20 cellular contexts compared by ENCODE assay signal in the genomic region with DNA sequence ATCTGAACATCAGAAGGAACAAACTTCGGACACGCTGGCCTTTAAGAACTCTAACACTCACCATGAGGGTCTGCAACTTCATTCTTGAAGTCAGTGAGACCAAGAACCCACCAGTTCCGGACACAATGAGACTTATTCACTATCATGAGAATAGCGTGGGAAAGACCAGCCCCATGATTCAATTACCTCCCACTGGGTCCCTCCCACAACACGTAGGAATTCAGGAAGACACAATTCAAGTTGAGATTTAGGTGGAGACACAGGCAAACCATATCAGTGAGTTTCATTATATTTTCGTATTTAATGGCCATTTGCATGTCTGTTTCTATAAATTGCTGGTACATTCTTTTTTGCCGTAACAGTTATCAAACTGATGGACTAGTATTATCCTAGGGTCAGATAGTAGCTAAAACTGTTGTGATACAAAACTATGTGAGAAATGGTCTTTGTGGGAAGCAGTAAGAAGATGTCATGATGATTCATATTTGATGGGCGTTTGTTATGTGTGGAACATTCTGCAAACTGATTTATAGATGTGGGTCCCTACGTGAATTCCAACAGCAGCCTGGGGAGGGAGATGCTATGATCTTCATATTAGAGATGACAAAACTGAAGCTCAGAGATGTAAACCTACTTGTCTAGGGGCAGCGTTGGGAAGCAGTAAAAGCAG.
A peak's percentile ranks its signal among the peaks of the same experiment; 100 is the strongest.
DNase-seq lines count a peak whose midpoint lies in the region; ATAC-seq and TF ChIP-seq lines count a peak whose summit lies in the region.
"Had no signal": no experiment of that assay in that cellular context is flagged by ENCODE, and none has a peak within 500 bp of the region (broad histone marks: within the 10 kb centered on the region; RNA-seq: fewer than 3 reads in every experiment).

No MANE protein-coding gene starts in this region.

- H3K36me3 ChIP-seq in adipocyte (ENCODE audit: control insufficient read depth, insufficient read depth, low read length, severe bottlenecking) (no peaks in the 10 kb centered on the region), skeletal muscle satellite cell (ENCODE audit: insufficient read depth, low read length) (no peaks in the 10 kb centered on the region), tibial artery (no peaks in the 10 kb centered on the region)

- H3K4me3 ChIP-seq in adipocyte (ENCODE audit: low read length) (no peak overlapping the region), skeletal muscle satellite cell (ENCODE audit: low read length) (no peak overlapping the region), tibial artery (no peak overlapping the region)
- H3K4me3 ChIP-seq: SK-N-MC had no signal

- DNase-seq in ELR (ENCODE audit: low read depth) = peak; percentile 66
- peak; percentile 21 for DNase-seq in adipocyte (ENCODE audit: low read depth)
- DNase-seq in iris pigment epithelial cell (ENCODE audit: low read depth) = peak; percentile 14
- DNase-seq in stimulated activated CD8-positive, alpha-beta memory T cell treated with anti-CD3 and anti-CD28 coated beads, Interleukin-4, amount 100 ng/mL, for 48 hours = no peak
- DNase-seq in tibial artery = no peak
- DNase-seq: CD8-positive, alpha-beta memory T cell; DND-41; HCEC 1CT; NCI-H1048; NCI-H1436 treated with DMSO at 0.1 percent for 48 hours; NCI-H2029 treated with DMSO at 0.1 percent for 48 hours; NCI-H2171 treated with DMSO at 0.1 percent for 48 hours; NCI-H510A; NCI-H774; T-helper 1 cell had no signal

- no peak for TF ChIP-seq CTCF in tibial artery (IDR thresholded peaks at IDR 0.05)

- ATAC-seq in GM18861 (IDR thresholded peaks at IDR 0.05; ENCODE audit: unreplicated experiment) (no peak), GM21423 (IDR thresholded peaks at IDR 0.05; ENCODE audit: unreplicated experiment) (no peak)

- H3K27me3 ChIP-seq in adipocyte (replicated peaks; ENCODE audit: control insufficient read depth, insufficient read depth, low read length) (no peaks in the 10 kb centered on the region), skeletal muscle satellite cell (ENCODE audit: control insufficient read depth, insufficient read depth, low read length) (no peaks in the 10 kb centered on the region), tibial artery (no peaks in the 10 kb centered on the region)

- no peak overlapping the region for H3K27ac ChIP-seq in tibial artery
- H3K27ac ChIP-seq: HL-60, SK-N-MC had no signal

- H3K9me3 ChIP-seq in adipocyte (ENCODE audit: control insufficient read depth, low read length) (no peaks in the 10 kb centered on the region), skeletal muscle satellite cell (replicated peaks; ENCODE audit: low read length) (no peaks in the 10 kb centered on the region), tibial artery (no peaks in the 10 kb centered on the region)

- no peak overlapping the region for H3K4me2 ChIP-seq in skeletal muscle satellite cell (ENCODE audit: low read length)

- H3K4me1 ChIP-seq in adipocyte (ENCODE audit: control insufficient read depth, insufficient read depth, low read length) = no peaks in the 10 kb centered on the region
- H3K4me1 ChIP-seq in skeletal muscle satellite cell (ENCODE audit: control insufficient read depth, insufficient read depth, low read length) = peaks cover 22% of the 10 kb centered on the region
- no peaks in the 10 kb centered on the region for H3K4me1 ChIP-seq in tibial artery

- H3K9ac ChIP-seq in adipocyte (ENCODE audit: low read length) (no peak overlapping the region), skeletal muscle satellite cell (ENCODE audit: low read depth, low read length) (peak overlapping the region; percentile 38)

- intact Hi-C loops in tibial artery (cut with DNase I; ENCODE audit: low total_unique reads) = no loop called here

Comparison
In these comparisons a context has a peak if more than half of its experiments do, and no peak if none do; other contexts are left out.
1. DNase-seq: peak in ELR (single experiment), adipocyte (single experiment) and iris pigment epithelial cell (single experiment); none in stimulated activated CD8-positive, alpha-beta memory T cell treated with anti-CD3 and anti-CD28 coated beads, Interleukin-4, amount 100 ng/mL, for 48 hours (single experiment) and tibial artery (0 of 2).